ENCODE assay signal across 8 cellular contexts in the genomic region with DNA sequence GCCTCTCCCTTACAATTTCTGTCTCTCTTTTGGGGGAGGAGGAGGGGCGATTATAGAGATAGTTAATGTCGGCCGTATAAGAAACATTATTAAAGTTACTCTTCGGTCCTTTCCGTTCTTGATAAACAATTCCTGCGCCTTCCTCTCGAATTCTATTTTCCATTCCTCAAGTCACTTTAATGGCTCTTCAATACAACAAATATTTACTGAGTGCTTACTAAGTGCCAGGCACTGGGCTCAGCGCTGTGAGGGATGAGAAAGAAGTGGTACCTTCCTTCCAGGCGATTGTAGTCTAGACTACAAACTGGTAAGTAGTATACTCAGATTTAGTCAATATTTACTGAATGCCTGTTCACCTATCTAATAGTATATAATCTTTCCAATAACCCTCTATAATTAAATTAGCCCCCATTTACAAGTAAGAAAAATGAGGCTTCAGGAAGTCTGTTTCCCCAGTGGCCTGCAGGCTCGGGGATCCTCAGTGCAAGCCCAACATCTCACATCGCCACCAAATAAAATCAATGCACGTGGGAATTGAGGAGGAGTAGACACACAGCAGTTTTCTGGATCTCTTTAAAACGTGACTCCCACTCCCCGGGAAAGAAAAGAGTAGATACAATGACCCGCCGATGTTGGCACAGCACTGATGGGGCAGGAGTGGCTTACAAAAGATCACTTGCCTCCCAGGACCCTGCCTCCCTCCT. TPM values are rescaled to one million over a fixed set of nuclear protein-coding genes. Genes with fewer than 3 reads are reported as not detected.
DNase-seq lines count a peak whose midpoint lies in the region; ATAC-seq and TF ChIP-seq lines count a peak whose summit lies in the region.

No MANE protein-coding gene starts in this region.

- no peaks in the 10 kb centered on the region for H3K9me3 ChIP-seq in CD8-positive, alpha-beta T cell (ENCODE audit: low read length)
- no peaks in the 10 kb centered on the region for H3K9me3 ChIP-seq in MG63

- peaks cover 3% of the 10 kb centered on the region for H3K36me3 Mint-ChIP-seq in CD8-positive, alpha-beta T cell
- peaks cover under 1% of the 10 kb centered on the region for H3K36me3 Mint-ChIP-seq in neural crest cell (ENCODE audit: low read depth)

- TF ChIP-seq CTCF in CD8-positive, alpha-beta T cell (IDR thresholded peaks at IDR 0.05): no peak
- TF ChIP-seq CTCF in dorsolateral prefrontal cortex (IDR thresholded peaks at IDR 0.05 in 54 of 56, conservative IDR thresholded peaks at IDR 0.05 in 2 of 56; ENCODE audit: low read depth in 1 of 56, partially characterized antibody in 56 of 56) (peak in 3 of 56 donors; percentile 0 to 27 (median 16)), neural crest cell (conservative IDR thresholded peaks at IDR 0.05) (no peak)

- no peak overlapping the region for H3K27ac ChIP-seq in CD8-positive, alpha-beta T cell (ENCODE audit: low read depth, low read length)
- H3K27ac ChIP-seq in dorsolateral prefrontal cortex: peak overlapping the region; percentile 70 to 96 (median 90)

- no peaks in the 10 kb centered on the region for H3K9me3 Mint-ChIP-seq in CD8-positive, alpha-beta T cell
- H3K9me3 Mint-ChIP-seq in neural crest cell: no peaks in the 10 kb centered on the region

- intact Hi-C loops in CD8-positive, alpha-beta T cell (cut with DNase I, micrococcal nuclease): no loop called here
- intact Hi-C loops in dorsolateral prefrontal cortex (cut with DNase I): loop anchor here in 1 of 2 donors (5.0 kb wide), 1 partner anchor 417 kb away; a partner anchor contains a TSS

- H3K27me3 ChIP-seq in CD8-positive, alpha-beta T cell (ENCODE audit: insufficient read depth, low read length): no peaks in the 10 kb centered on the region
- H3K27me3 ChIP-seq in MG63 (no peaks in the 10 kb centered on the region), dorsolateral prefrontal cortex (no peaks in the 10 kb centered on the region)

- H3K27ac Mint-ChIP-seq in CD8-positive, alpha-beta T cell: peak overlapping the region; percentile 61
- peak overlapping the region; percentile 13 for H3K27ac Mint-ChIP-seq in neural crest cell (ENCODE audit: unreplicated experiment)

- DNase-seq in CD8-positive, alpha-beta T cell: no peak
- DNase-seq in MG63: no peak
- DNase-seq in dorsolateral prefrontal cortex: no peak
- no peak for DNase-seq in neural crest cell (ENCODE audit: low read depth, low spot score)
- DNase-seq in stimulated activated CD4-positive, alpha-beta T cell treated with anti-CD3 and anti-CD28 coated beads, Interleukin-15, amount 100 ng/mL, for 24 hours: no peak
- no peak for DNase-seq in putamen (ENCODE audit: low spot score)
- DNase-seq in glomerular visceral epithelial cell (ENCODE audit: extremely low spot score): no peak

- H3K4me3 ChIP-seq in CD8-positive, alpha-beta T cell (ENCODE audit: low read depth, low read length): peak overlapping the region; percentile 57
- H3K4me3 ChIP-seq in MG63 (peak overlapping the region; percentile 61), dorsolateral prefrontal cortex (peak overlapping the region; percentile 40 to 82 (median 66))

- peaks cover 27% of the 10 kb centered on the region for H3K4me1 Mint-ChIP-seq in CD8-positive, alpha-beta T cell (ENCODE audit: low read depth)
- peaks cover 65% of the 10 kb centered on the region for H3K4me1 Mint-ChIP-seq in neural crest cell

- ATAC-seq in CD8-positive, alpha-beta T cell: no peak
- no peak for ATAC-seq in HG02610 (IDR thresholded peaks at IDR 0.05; ENCODE audit: unreplicated experiment)

- peak overlapping the region; percentile 83 for H3K4me3 Mint-ChIP-seq in CD8-positive, alpha-beta T cell
- H3K4me3 Mint-ChIP-seq in neural crest cell: peak overlapping the region; percentile 87

- peaks cover 24% of the 10 kb centered on the region for H3K4me1 ChIP-seq in CD8-positive, alpha-beta T cell (ENCODE audit: insufficient read depth, low read length)

- POLR2A ChIA-PET in CD8-positive, alpha-beta T cell (lab: Charles Lee): no interaction called here

- no peaks in the 10 kb centered on the region for H3K27me3 Mint-ChIP-seq in CD8-positive, alpha-beta T cell (ENCODE audit: low read depth)
- peaks cover 11% of the 10 kb centered on the region for H3K27me3 Mint-ChIP-seq in neural crest cell (ENCODE audit: low read depth)

- CTCF ChIA-PET in CD8-positive, alpha-beta T cell (lab: Charles Lee): interaction anchor here (10.3 to 11.8 kb wide), 2 partner anchors 34 to 83 kb away, joined by 185 to 336 read pairs; no protein-coding TSS in a partner anchor

- no peaks in the 10 kb centered on the region for H3K36me3 ChIP-seq in CD8-positive, alpha-beta T cell (ENCODE audit: insufficient read depth, low read length)
- no peaks in the 10 kb centered on the region for H3K36me3 ChIP-seq in MG63

RNA-seq across cellular contexts. Expression of a gene that starts 0.6 kb away (rescaled TPM):
- total RNA-seq in CD8-positive, alpha-beta T cell: 1 to 10 TPM; 6.8 to 7.4 TPM
- 14.4 and 33.3 TPM in 2 replicates for total RNA-seq in MG63 (2014; rRNA removed; shearing (Covaris generic); ENCODE audit: low replicate concordance)
- 10 to 100 TPM; 12.5 to 59.8 (median 25.2) TPM for total RNA-seq in dorsolateral prefrontal cortex
- total RNA-seq in neural crest cell: 141 and 143 TPM in 2 replicates

RNA-seq across cellular contexts. Expression of a gene that starts 1.8 kb away (rescaled TPM):
- total RNA-seq in CD8-positive, alpha-beta T cell: not detected
- total RNA-seq in MG63 (2014; rRNA removed; shearing (Covaris generic); ENCODE audit: low replicate concordance): not detected in 2 replicates
- total RNA-seq in dorsolateral prefrontal cortex (1 to 10 TPM in 14 of 120 experiments, under 1 TPM in 40, not detected in 66; 0.30 to 5.4 (median 0.64) TPM), neural crest cell (1.6 TPM in 2 replicates)

RNA-seq across cellular contexts. Expression of a gene that starts 28.9 kb away (rescaled TPM):
- total RNA-seq in CD8-positive, alpha-beta T cell: under 1 TPM; 0.76 to 0.92 TPM
- 9.1 and 10.0 TPM in 2 replicates for total RNA-seq in MG63 (2014; rRNA removed; shearing (Covaris generic); ENCODE audit: low replicate concordance)
- total RNA-seq in dorsolateral prefrontal cortex: 10 to 100 TPM; 14.5 to 65.9 (median 29.4) TPM
- 72.7 and 73.8 TPM in 2 replicates for total RNA-seq in neural crest cell

RNA-seq across cellular contexts. Expression of a gene that starts 41.4 kb away (rescaled TPM):
- total RNA-seq in CD8-positive, alpha-beta T cell: not detected
- total RNA-seq in MG63 (2014; rRNA removed; shearing (Covaris generic); ENCODE audit: low replicate concordance): not detected in 2 replicates
- total RNA-seq in dorsolateral prefrontal cortex (not detected), neural crest cell (not detected in 2 replicates)

RNA-seq across cellular contexts. Expression of a gene that starts 56.8 kb away (rescaled TPM):
- total RNA-seq in CD8-positive, alpha-beta T cell: not detected
- total RNA-seq in MG63 (2014; rRNA removed; shearing (Covaris generic); ENCODE audit: low replicate concordance): not detected in 2 replicates
- total RNA-seq in dorsolateral prefrontal cortex: not detected
- total RNA-seq in neural crest cell: not detected in 2 replicates
